Comparison of ENCODE assay signal across 14 cellular contexts in the genomic region with DNA sequence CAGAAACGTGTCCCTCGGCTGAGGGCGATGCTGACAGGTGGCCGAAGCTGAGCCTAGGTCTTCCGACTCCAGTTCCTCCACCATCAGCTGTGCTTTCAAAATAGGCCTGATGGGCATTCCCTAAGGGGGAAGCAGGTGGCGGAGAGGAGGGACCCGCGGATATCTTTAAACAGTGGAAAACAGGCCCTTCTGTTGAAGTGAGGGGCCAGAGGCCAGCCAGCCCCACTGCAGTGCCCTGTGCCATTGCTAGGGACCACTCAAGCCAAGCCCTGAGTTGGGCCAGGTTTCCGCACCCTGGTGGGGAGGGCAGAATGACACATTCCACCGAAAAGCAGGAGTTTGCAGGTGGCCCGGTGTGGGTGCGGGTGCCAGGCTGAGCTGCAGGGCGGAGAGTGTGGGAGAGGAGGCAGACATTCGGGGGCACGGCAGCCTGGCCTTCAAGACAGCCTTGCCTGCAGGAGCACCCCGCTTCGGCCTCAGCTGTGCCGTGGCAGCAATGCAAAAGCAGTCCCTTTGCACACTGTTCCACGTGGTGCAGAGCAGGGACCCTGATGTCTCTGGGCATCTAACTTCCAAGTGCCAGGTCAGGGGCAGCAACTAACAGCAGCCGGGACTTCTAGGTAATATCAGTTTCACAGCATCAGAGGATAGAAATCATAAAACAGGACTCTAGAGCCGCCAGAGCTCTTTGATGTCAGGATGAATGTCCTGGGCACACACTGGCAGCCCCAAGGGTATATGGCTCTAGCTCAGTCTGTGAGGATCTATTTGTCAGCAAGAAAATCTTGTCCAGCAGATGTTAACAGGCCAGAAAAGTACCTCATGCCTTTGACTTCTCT. TPM values are rescaled to one million over a fixed set of nuclear protein-coding genes. Genes with fewer than 3 reads are reported as not detected.
A peak's percentile ranks its signal among the peaks of the same experiment; 100 is the strongest.
DNase-seq lines count a peak whose midpoint lies in the region; ATAC-seq, FAIRE-seq and TF ChIP-seq lines count a peak whose summit lies in the region.
"Had no signal": no experiment of that assay in that cellular context is flagged by ENCODE, and none has a peak within 500 bp of the region (broad histone marks: within the 10 kb centered on the region; RNA-seq: fewer than 3 reads in every experiment).

No MANE protein-coding gene starts in this region.

- H3K79me2 ChIP-seq in Karpas-422 (ENCODE audit: low read length) (no peaks in the 10 kb centered on the region), endothelial cell of umbilical vein (ENCODE audit: control insufficient read depth, insufficient read depth, low read length) (no peaks in the 10 kb centered on the region), neural progenitor cell (ENCODE audit: low read depth) (no peaks in the 10 kb centered on the region)

- no peaks in the 10 kb centered on the region for H3K27me3 ChIP-seq in Caco-2 (replicated peaks; ENCODE audit: control insufficient read depth, insufficient read depth, low read length)
- no peaks in the 10 kb centered on the region for H3K27me3 ChIP-seq in Karpas-422 (ENCODE audit: low read length)
- H3K27me3 ChIP-seq in endothelial cell of umbilical vein (ENCODE audit: control insufficient read depth in 2 of 2, insufficient read depth in 2 of 2, low read length in 2 of 2), result no peaks in the 10 kb centered on the region
- no peaks in the 10 kb centered on the region for H3K27me3 ChIP-seq in neural progenitor cell
- H3K27me3 ChIP-seq: thyroid gland had no signal

- H4K20me1 ChIP-seq in Karpas-422 (ENCODE audit: insufficient read depth, low read depth, low read length), result peaks cover 9% of the 10 kb centered on the region; the same call in 1 of the 2 replicates
- no peaks in the 10 kb centered on the region for H4K20me1 ChIP-seq in endothelial cell of umbilical vein (replicated peaks; ENCODE audit: control insufficient read depth, extremely low read depth, insufficient read depth, low read length)
- H4K20me1 ChIP-seq in neural progenitor cell (ENCODE audit: low read depth), result peaks cover 49% of the 10 kb centered on the region

- H3K9me3 Mint-ChIP-seq in Caco-2 (ENCODE audit: unreplicated experiment) (no peaks in the 10 kb centered on the region), neural progenitor cell (no peaks in the 10 kb centered on the region)

- POLR2A ChIA-PET in Caco-2 (lab: Charles Lee), result interaction anchor here (0.6 kb wide), 1 partner anchor 18 kb away, joined by 3 read pairs; no protein-coding TSS in a partner anchor
- POLR2A ChIA-PET in endothelial cell of umbilical vein (lab: Charles Lee), result interaction anchor here (0.6 to 3.7 kb wide), 2 partner anchors 17 to 71 kb away, joined by 6 to 12 read pairs; a partner anchor contains a TSS

- H3K4me2 ChIP-seq in Karpas-422 (ENCODE audit: low read depth, low read length, poor library complexity, severe bottlenecking) (no peak overlapping the region), endothelial cell of umbilical vein (ENCODE audit: insufficient read depth, low read length) (no peak overlapping the region), neural progenitor cell (no peak overlapping the region)

- no peak for FAIRE-seq in endothelial cell of umbilical vein (lab: Jason Lieb, UNC)

- H3K4me3 ChIP-seq in Caco-2 (ENCODE audit: low read depth, low read length), result no peak overlapping the region
- H3K4me3 ChIP-seq in Karpas-422 (ENCODE audit: low read length), result no peak overlapping the region
- no peak overlapping the region for H3K4me3 ChIP-seq in endothelial cell of umbilical vein (replicated peaks in 1 of 3; ENCODE audit: insufficient read depth in 1 of 3, low read depth in 1 of 3, low read length in 3 of 3)
- H3K4me3 ChIP-seq in neural progenitor cell, result no peak overlapping the region
- H3K4me3 ChIP-seq: thyroid gland had no signal

- TF ChIP-seq CTCF in Caco-2 (IDR thresholded peaks at IDR 0.05; ENCODE audit: insufficient read depth in 1 of 2, low read depth in 1 of 2, low read length in 1 of 2, severe bottlenecking in 1 of 2, unreplicated experiment in 1 of 2), result no peak
- TF ChIP-seq CTCF in endothelial cell of umbilical vein (IDR thresholded peaks at IDR 0.05; ENCODE audit: extremely low read depth in 1 of 2, insufficient read depth in 1 of 2, low read depth in 1 of 2, low read length in 2 of 2), result no peak
- no peak for TF ChIP-seq CTCF in neural progenitor cell (IDR thresholded peaks at IDR 0.05)
- TF ChIP-seq CTCF in omental fat pad (IDR thresholded peaks at IDR 0.05), result no peak

- dilution Hi-C loops in endothelial cell of umbilical vein (cut with MboI; ENCODE audit: extremely low pct_ligation_motif_present, low sequenced_read_pairs), result no loop called here

- H3K9ac ChIP-seq in Karpas-422 (ENCODE audit: low read length), result no peak overlapping the region
- H3K9ac ChIP-seq in endothelial cell of umbilical vein (replicated peaks; ENCODE audit: extremely low read depth, insufficient read depth, low read length), result no peak overlapping the region
- H3K9ac ChIP-seq in neural progenitor cell, result no peak overlapping the region

- peaks cover 6% of the 10 kb centered on the region for H3K36me3 ChIP-seq in Caco-2 (ENCODE audit: control insufficient read depth, insufficient read depth, low read length)
- H3K36me3 ChIP-seq in Karpas-422 (ENCODE audit: insufficient read depth, low read length), result peaks cover 19% of the 10 kb centered on the region; the same call in 1 of the 2 replicates
- H3K36me3 ChIP-seq in endothelial cell of umbilical vein (ENCODE audit: control insufficient read depth in 2 of 2, extremely low read depth in 1 of 2, insufficient read depth in 2 of 2, low read length in 2 of 2), result peaks cover 10 to 47% of the 10 kb centered on the region in 2 experiments
- no peaks in the 10 kb centered on the region for H3K36me3 ChIP-seq in neural progenitor cell

- BruUV-seq in Caco-2 (replicated peaks; lab: Mats Ljungman, UMichigan) (no TSS peak), endothelial cell of umbilical vein (replicated peaks; lab: Mats Ljungman, UMichigan) (no TSS peak)

- H3K4me1 Mint-ChIP-seq in Caco-2 (ENCODE audit: low read depth, unreplicated experiment) (peaks cover 16% of the 10 kb centered on the region), neural progenitor cell (peaks cover 3% of the 10 kb centered on the region)

- intact Hi-C loops in Caco-2 (cut with micrococcal nuclease; ENCODE audit: unreplicated experiment) (no loop called here), endothelial cell of umbilical vein (cut with micrococcal nuclease) (no loop called here)

- no peaks in the 10 kb centered on the region for H3K27me3 Mint-ChIP-seq in Caco-2 (ENCODE audit: insufficient read depth, unreplicated experiment)
- H3K27me3 Mint-ChIP-seq in neural progenitor cell (ENCODE audit: insufficient read depth, low read depth), result peaks cover 9% of the 10 kb centered on the region
- H3K27me3 Mint-ChIP-seq: activated CD4-positive, alpha-beta T cell treated with anti-CD3 and anti-CD28 coated beads for 36 hours; CD4-positive, alpha-beta memory T cell had no signal

- H3K36me3 Mint-ChIP-seq in Caco-2 (ENCODE audit: insufficient read depth, unreplicated experiment), result peaks cover 100% of the 10 kb centered on the region
- H3K36me3 Mint-ChIP-seq in neural progenitor cell, result peaks cover 25% of the 10 kb centered on the region

- no peaks in the 10 kb centered on the region for H3K9me2 ChIP-seq in Karpas-422 (replicated peaks; ENCODE audit: insufficient read depth, low read length)

- H3K9me1 ChIP-seq in endothelial cell of umbilical vein (replicated peaks; ENCODE audit: control insufficient read depth, extremely low read depth, insufficient read depth, low read length), result no peaks in the 10 kb centered on the region

- no peak for TF ChIP-seq POLR2A in endothelial cell of umbilical vein (IDR thresholded peaks at IDR 0.05; ENCODE audit: low read depth, low read length)

- CTCF ChIA-PET in Caco-2 (lab: Charles Lee) (no interaction called here), endothelial cell of umbilical vein (lab: Charles Lee) (interaction anchor here (0.5 kb wide), 1 partner anchor 152 kb away, joined by 3 read pairs; no protein-coding TSS in a partner anchor)

- H3K4me3 Mint-ChIP-seq in Caco-2 (ENCODE audit: unreplicated experiment), result peak overlapping the region; percentile 9
- H3K4me3 Mint-ChIP-seq in neural progenitor cell, result peak overlapping the region; percentile 38
- H3K4me3 Mint-ChIP-seq: activated CD4-positive, alpha-beta T cell treated with anti-CD3 and anti-CD28 coated beads for 36 hours; CD4-positive, alpha-beta memory T cell had no signal

- H3K27ac Mint-ChIP-seq in Caco-2 (ENCODE audit: unreplicated experiment) (peak overlapping the region; percentile 32), neural progenitor cell (peak overlapping the region; percentile 29)

- peaks cover 10% of the 10 kb centered on the region for H3K4me1 ChIP-seq in Caco-2
- H3K4me1 ChIP-seq in Karpas-422 (ENCODE audit: low read length), result no peaks in the 10 kb centered on the region
- no peaks in the 10 kb centered on the region for H3K4me1 ChIP-seq in endothelial cell of umbilical vein (ENCODE audit: control insufficient read depth, extremely low read depth, insufficient read depth, low read length)
- no peaks in the 10 kb centered on the region for H3K4me1 ChIP-seq in neural progenitor cell

- ATAC-seq in omental fat pad (ENCODE audit: low FRiP score) (no peak), GM18873 (IDR thresholded peaks at IDR 0.05; ENCODE audit: low FRiP score, unreplicated experiment) (no peak)
- ATAC-seq: activated CD4-positive, alpha-beta T cell treated with anti-CD3 and anti-CD28 coated beads for 36 hours had no signal

- H2AFZ ChIP-seq in Karpas-422 (ENCODE audit: low read length) (no peak overlapping the region), endothelial cell of umbilical vein (ENCODE audit: low read depth, low read length) (no peak overlapping the region), neural progenitor cell (replicated peaks) (no peak overlapping the region)

- peaks cover 47% of the 10 kb centered on the region for H3F3A ChIP-seq in neural progenitor cell (ENCODE audit: low read depth)

- H3K9me3 ChIP-seq in Caco-2 (no peaks in the 10 kb centered on the region), Karpas-422 (ENCODE audit: low read length) (no peaks in the 10 kb centered on the region), endothelial cell of umbilical vein (replicated peaks; ENCODE audit: control insufficient read depth, insufficient read depth, low read length) (no peaks in the 10 kb centered on the region), neural progenitor cell (ENCODE audit: low read depth) (no peaks in the 10 kb centered on the region)
- H3K9me3 ChIP-seq: thyroid gland had no signal

- DNase-seq in Caco-2 (no peak), Karpas-422 (peak; percentile 42), endothelial cell of umbilical vein (ENCODE audit: low read depth, low spot score) (no peak), neural progenitor cell (ENCODE audit: low spot score) (no peak), omental fat pad (ENCODE audit: low spot score) (no peak), midbrain (lab: John Stamatoyannopoulos, UW) (no peak), epidermal melanocyte (ENCODE audit: insufficient read length, low spot score) (no peak)
- DNase-seq: activated CD4-positive, alpha-beta T cell treated with anti-CD3 and anti-CD28 coated beads for 36 hours; CD4-positive, alpha-beta memory T cell; GDM1; KG1; NCI-H2081; thyroid gland had no signal

- H3K27ac ChIP-seq in Karpas-422 (ENCODE audit: low read length), result no peak overlapping the region
- H3K27ac ChIP-seq in endothelial cell of umbilical vein (ENCODE audit: insufficient read depth, low read depth, low read length), result no peak overlapping the region
- no peak overlapping the region for H3K27ac ChIP-seq in neural progenitor cell

RNA-seq across cellular contexts. Expression of a gene that starts 17.2 kb away (rescaled TPM):
- total RNA-seq in Caco-2 (2022) (914 and 940 TPM in 2 replicates), endothelial cell of umbilical vein (969 and 993 TPM in 2 replicates), neural progenitor cell (ENCODE audit: low replicate concordance) (795 and 1,138 TPM in 2 replicates), omental fat pad (100 to 1,000 TPM; 410 to 898 (median 679) TPM)
- total RNA-seq in Karpas-422 (2014; rRNA removed; shearing (Covaris generic); ENCODE audit: low replicate concordance), result 484 and 580 TPM in 2 replicates
- 197 and 348 TPM in 2 replicates for polyA plus RNA-seq in endothelial cell of umbilical vein
- polyA plus RNA-seq in endothelial cell of umbilical vein (2011; cell fraction: cytosol; rRNA removed), result 194 and 211 TPM in 2 replicates
- polyA plus RNA-seq in endothelial cell of umbilical vein (2011; cell fraction: nucleus; rRNA removed), result 1,780 and 2,211 TPM in 2 replicates
- 429 and 572 TPM in 2 replicates for polyA plus RNA-seq in endothelial cell of umbilical vein (2012)
- polyA minus RNA-seq in endothelial cell of umbilical vein, result 804 and 1,117 TPM in 2 replicates
- polyA minus RNA-seq in endothelial cell of umbilical vein (2011; cell fraction: cytosol; rRNA and poly(A)+ RNA removed), result 519 TPM
- polyA minus RNA-seq in endothelial cell of umbilical vein (2011; cell fraction: nucleus; rRNA and poly(A)+ RNA removed), result 1,579 and 2,590 TPM in 2 replicates

RNA-seq across cellular contexts. Expression of a gene that starts 55.9 kb away (rescaled TPM):
- total RNA-seq in Caco-2 (2022) (33.4 and 36.3 TPM in 2 replicates), endothelial cell of umbilical vein (43.3 and 44.9 TPM in 2 replicates), neural progenitor cell (ENCODE audit: low replicate concordance) (45.0 and 45.8 TPM in 2 replicates), omental fat pad (10 to 100 TPM; 39.7 to 62.2 (median 47.9) TPM)
- total RNA-seq in Karpas-422 (2014; rRNA removed; shearing (Covaris generic); ENCODE audit: low replicate concordance), result 40.9 and 66.4 TPM in 2 replicates
- polyA plus RNA-seq in endothelial cell of umbilical vein, result 25.4 and 25.6 TPM in 2 replicates
- 25.4 and 26.8 TPM in 2 replicates for polyA plus RNA-seq in endothelial cell of umbilical vein (2011; cell fraction: cytosol; rRNA removed)
- 59.7 and 71.6 TPM in 2 replicates for polyA plus RNA-seq in endothelial cell of umbilical vein (2011; cell fraction: nucleus; rRNA removed)
- polyA plus RNA-seq in endothelial cell of umbilical vein (2012), result 26.9 and 28.1 TPM in 2 replicates
- polyA minus RNA-seq in endothelial cell of umbilical vein, result 32.1 and 39.4 TPM in 2 replicates
- polyA minus RNA-seq in endothelial cell of umbilical vein (2011; cell fraction: cytosol; rRNA and poly(A)+ RNA removed), result 15.3 TPM
- polyA minus RNA-seq in endothelial cell of umbilical vein (2011; cell fraction: nucleus; rRNA and poly(A)+ RNA removed), result 31.0 and 36.0 TPM in 2 replicates
